In the genomic region with DNA sequence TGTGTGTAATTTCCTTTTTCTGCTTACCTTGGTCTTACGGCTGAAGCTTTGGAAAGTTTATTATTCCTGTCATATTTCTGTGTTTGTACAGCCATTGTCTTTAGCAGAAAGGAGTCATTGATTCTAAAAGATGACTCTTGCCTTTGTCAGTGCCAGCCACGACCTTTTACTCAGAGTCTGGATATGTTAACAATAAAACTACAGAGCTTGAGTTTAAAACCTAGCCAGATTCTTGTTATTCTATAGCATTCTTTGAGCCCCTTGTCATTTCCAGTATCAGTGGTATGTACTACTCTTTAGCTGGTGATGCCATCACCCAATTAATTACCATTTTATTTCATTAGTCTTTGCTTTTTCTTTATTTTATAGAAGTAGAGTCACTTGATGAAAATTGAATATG, we compare ENCODE assay signal across 14 cellular contexts.
DNase-seq lines count a peak whose midpoint lies in the region; ATAC-seq, FAIRE-seq and TF ChIP-seq lines count a peak whose summit lies in the region.
"Had no signal": no experiment of that assay in that cellular context is flagged by ENCODE, and none has a peak within 500 bp of the region (broad histone marks: within the 10 kb centered on the region; RNA-seq: fewer than 3 reads in every experiment).

No MANE protein-coding gene starts in this region.

- TF ChIP-seq CTCF in AG04449 (IDR thresholded peaks at IDR 0.05; ENCODE audit: insufficient read depth, low read length, missing control alignments) (no peak), astrocyte of the spinal cord (IDR thresholded peaks at IDR 0.05; ENCODE audit: low read depth, low read length) (no peak), kidney epithelial cell (IDR thresholded peaks at IDR 0.05; ENCODE audit: insufficient read depth, low read length, poor library complexity, severe bottlenecking) (no peak), sigmoid colon (IDR thresholded peaks at IDR 0.05) (no peak)

- H3K4me1 Mint-ChIP-seq in activated T-helper 17 cell treated with anti-CD3 and anti-CD28 coated beads, Interleukin-2, amount 50 U/mL, for 72 hours = peaks cover 14% of the 10 kb centered on the region

- H3K14ac ChIP-seq in neuronal stem cell (ENCODE audit: low read length) = no peak overlapping the region

- H3K27ac ChIP-seq in sigmoid colon (no peak overlapping the region), neuronal stem cell (replicated peaks; ENCODE audit: low read length) (no peak overlapping the region)
- H3K27ac ChIP-seq: BLaER1 treated with 17β-estradiol and CSF1 and Interleukin-3, amounts not matched to agents 10 nM and 100 nM had no signal

- H3K9me3 Mint-ChIP-seq in activated T-helper 17 cell treated with anti-CD3 and anti-CD28 coated beads, Interleukin-2, amount 50 U/mL, for 72 hours = no peaks in the 10 kb centered on the region
- H3K9me3 Mint-ChIP-seq: activated B cell treated with CpG ODN at 0.5 μM for 24 hours had no signal

- no peak overlapping the region for H3K9ac ChIP-seq in neuronal stem cell (ENCODE audit: low read depth, low read length, poor library complexity)
- H3K9ac ChIP-seq: BLaER1 treated with 17β-estradiol and CSF1 and Interleukin-3, amounts not matched to agents 10 nM and 100 nM had no signal

- POLR2A ChIA-PET in AG04449 (lab: Yijun Ruan, JAX) = no interaction called here

- H3K4me3 ChIP-seq in AG04449 (ENCODE audit: low read depth, low read length) = no peak overlapping the region
- no peak overlapping the region for H3K4me3 ChIP-seq in astrocyte of the spinal cord (ENCODE audit: low read depth, low read length)
- H3K4me3 ChIP-seq in kidney epithelial cell (ENCODE audit: low read depth, low read length) = no peak overlapping the region
- H3K4me3 ChIP-seq in sigmoid colon = no peak overlapping the region
- H3K4me3 ChIP-seq in neuronal stem cell (ENCODE audit: low read length in 2 of 2) = no peak overlapping the region
- H3K4me3 ChIP-seq: BLaER1 treated with 17β-estradiol and CSF1 and Interleukin-3, amounts not matched to agents 10 nM and 100 nM had no signal

- H4K8ac ChIP-seq in neuronal stem cell (ENCODE audit: low read depth, low read length) = no peak overlapping the region

- H3K23ac ChIP-seq in neuronal stem cell (ENCODE audit: low read depth, low read length, poor library complexity) = no peak overlapping the region

- ATAC-seq in activated T-helper 17 cell treated with anti-CD3 and anti-CD28 coated beads, Interleukin-2, amount 50 U/mL, for 72 hours (replicated peaks) = no peak
- no peak for ATAC-seq in GM21528 (IDR thresholded peaks at IDR 0.05; ENCODE audit: low FRiP score, unreplicated experiment)
- ATAC-seq: left ventricle myocardium superior had no signal

- H3K36me3 Mint-ChIP-seq in activated T-helper 17 cell treated with anti-CD3 and anti-CD28 coated beads, Interleukin-2, amount 50 U/mL, for 72 hours (ENCODE audit: low read depth) = peaks cover 20% of the 10 kb centered on the region

- no peak overlapping the region for H2BK120ac ChIP-seq in neuronal stem cell (ENCODE audit: low read depth, low read length)

- no peak overlapping the region for H2AFZ ChIP-seq in neuronal stem cell (ENCODE audit: low read length)

- no peak overlapping the region for H2AK5ac ChIP-seq in neuronal stem cell (ENCODE audit: low read depth, low read length)

- no peak overlapping the region for H3K18ac ChIP-seq in neuronal stem cell (ENCODE audit: low read length)

- in situ Hi-C loops in astrocyte of the spinal cord (cut with HindIII; ENCODE audit: low sequenced_read_pairs) = no loop called here

- no peaks in the 10 kb centered on the region for H3K9me3 ChIP-seq in sigmoid colon
- no peaks in the 10 kb centered on the region for H3K9me3 ChIP-seq in neuronal stem cell (replicated peaks in 1 of 2; ENCODE audit: control insufficient read depth in 2 of 2, insufficient read depth in 1 of 2, low read depth in 1 of 2, low read length in 2 of 2)
- H3K9me3 ChIP-seq: BLaER1 treated with 17β-estradiol and CSF1 and Interleukin-3, amounts not matched to agents 10 nM and 100 nM had no signal

- intact Hi-C loops in sigmoid colon (cut with DNase I) = no loop called here

- no peak overlapping the region for H3K4me3 Mint-ChIP-seq in activated T-helper 17 cell treated with anti-CD3 and anti-CD28 coated beads, Interleukin-2, amount 50 U/mL, for 72 hours
- H3K4me3 Mint-ChIP-seq: activated B cell treated with CpG ODN at 0.5 μM for 24 hours had no signal

- 17 to 33% methylated on average over 2 of the region's 2 CpGs for WGBS in sigmoid colon, 2 donors
- no CpG with 5 or more reads among the region's 2 CpGs for WGBS in neuronal stem cell (ENCODE audit: extremely low coverage in 2 of 2, insufficient read length in 2 of 2, insufficient replicate concordance in 1 of 2), 2 donors

- H2BK5ac ChIP-seq in neuronal stem cell (ENCODE audit: low read length) = no peak overlapping the region

- no peak for TF ChIP-seq EP300 in sigmoid colon (IDR thresholded peaks at IDR 0.05)

- DNase-seq in AG04449 (ENCODE audit: low read depth, low spot score) = peak; percentile 44
- DNase-seq in HTR-8/SVneo (ENCODE audit: insufficient read length, low spot score) = peak; percentile 15
- peak; percentile 86 for DNase-seq in astrocyte of the spinal cord (ENCODE audit: low read depth, low spot score)
- DNase-seq in kidney epithelial cell (ENCODE audit: low read depth) = peak; percentile 71
- DNase-seq in sigmoid colon = no peak
- no peak for DNase-seq in neuronal stem cell (ENCODE audit: low spot score)
- DNase-seq: activated B cell treated with CpG ODN at 0.5 μM for 24 hours; left ventricle myocardium superior; NCI-H1436 treated with DMSO at 0.1 percent for 48 hours; OCI-M1; stimulated activated CD8-positive, alpha-beta memory T cell treated with anti-CD3 and anti-CD28 coated beads, Interleukin-4, amount 100 ng/mL, for 48 hours had no signal

- H3K27me3 Mint-ChIP-seq in activated T-helper 17 cell treated with anti-CD3 and anti-CD28 coated beads, Interleukin-2, amount 50 U/mL, for 72 hours = no peaks in the 10 kb centered on the region
- H3K27me3 Mint-ChIP-seq: activated B cell treated with CpG ODN at 0.5 μM for 24 hours had no signal

- no peak overlapping the region for H2BK12ac ChIP-seq in neuronal stem cell (ENCODE audit: low read length)

- peaks cover 2% of the 10 kb centered on the region for H3K79me1 ChIP-seq in neuronal stem cell (ENCODE audit: low read depth, low read length)

- no peak for FAIRE-seq in HTR-8/SVneo (lab: Jason Lieb, UNC)

- H3K4ac ChIP-seq in neuronal stem cell (ENCODE audit: low read length) = no peak overlapping the region

- H3K27ac Mint-ChIP-seq in activated T-helper 17 cell treated with anti-CD3 and anti-CD28 coated beads, Interleukin-2, amount 50 U/mL, for 72 hours = no peak overlapping the region
- H3K27ac Mint-ChIP-seq: activated B cell treated with CpG ODN at 0.5 μM for 24 hours had no signal

- no peaks in the 10 kb centered on the region for H3K36me3 ChIP-seq in kidney epithelial cell (ENCODE audit: control insufficient read depth, insufficient read depth, low read length)
- H3K36me3 ChIP-seq in sigmoid colon = no peaks in the 10 kb centered on the region
- peaks cover 0 to 13% of the 10 kb centered on the region in 2 donors for H3K36me3 ChIP-seq in neuronal stem cell (replicated peaks in 1 of 2; ENCODE audit: control insufficient read depth in 2 of 2, insufficient read depth in 2 of 2, low read length in 2 of 2)

- no peaks in the 10 kb centered on the region for H3K27me3 ChIP-seq in kidney epithelial cell (ENCODE audit: control insufficient read depth, insufficient read depth, low read length)
- H3K27me3 ChIP-seq in sigmoid colon = no peaks in the 10 kb centered on the region
- H3K27me3 ChIP-seq in neuronal stem cell (ENCODE audit: control insufficient read depth in 3 of 3, insufficient read depth in 3 of 3, low read depth in 1 of 3, low read length in 3 of 3) = no peaks in the 10 kb centered on the region
- H3K27me3 ChIP-seq: BLaER1 treated with 17β-estradiol and CSF1 and Interleukin-3, amounts not matched to agents 10 nM and 100 nM had no signal

- no peak for TF ChIP-seq POLR2A in sigmoid colon (IDR thresholded peaks at IDR 0.05)

- no peak overlapping the region for H4K91ac ChIP-seq in neuronal stem cell (ENCODE audit: low read depth, low read length, poor library complexity)

- no peak overlapping the region for H2BK15ac ChIP-seq in neuronal stem cell (ENCODE audit: low read length)

- H3K4me1 ChIP-seq in sigmoid colon (peaks cover 0 to 46% (median 27%) of the 10 kb centered on the region in 4 donors), neuronal stem cell (ENCODE audit: control insufficient read depth in 2 of 2, insufficient read depth in 1 of 2, low read depth in 1 of 2, low read length in 2 of 2) (peaks cover 7% of the 10 kb centered on the region in 2 donors)

- H3K4me2 ChIP-seq in neuronal stem cell (ENCODE audit: insufficient read depth, low read length, poor library complexity, severe bottlenecking) = no peak overlapping the region
- H3K4me2 ChIP-seq: BLaER1 treated with 17β-estradiol and CSF1 and Interleukin-3, amounts not matched to agents 10 nM and 100 nM had no signal

- CTCF ChIA-PET in AG04449 (lab: Yijun Ruan, JAX) = interaction anchor here (0.6 to 1.5 kb wide), 3 partner anchors 17 to 52 kb away, joined by 3 read pairs; no protein-coding TSS in a partner anchor

Comparison
In these comparisons a context has a peak if more than half of its experiments do, and no peak if none do; other contexts are left out.
1. DNase-seq: peak in AG04449 (single experiment), HTR-8/SVneo (single experiment), astrocyte of the spinal cord (single experiment) and kidney epithelial cell (single experiment); none in sigmoid colon (single experiment) and neuronal stem cell (single experiment).